In the genomic region with DNA sequence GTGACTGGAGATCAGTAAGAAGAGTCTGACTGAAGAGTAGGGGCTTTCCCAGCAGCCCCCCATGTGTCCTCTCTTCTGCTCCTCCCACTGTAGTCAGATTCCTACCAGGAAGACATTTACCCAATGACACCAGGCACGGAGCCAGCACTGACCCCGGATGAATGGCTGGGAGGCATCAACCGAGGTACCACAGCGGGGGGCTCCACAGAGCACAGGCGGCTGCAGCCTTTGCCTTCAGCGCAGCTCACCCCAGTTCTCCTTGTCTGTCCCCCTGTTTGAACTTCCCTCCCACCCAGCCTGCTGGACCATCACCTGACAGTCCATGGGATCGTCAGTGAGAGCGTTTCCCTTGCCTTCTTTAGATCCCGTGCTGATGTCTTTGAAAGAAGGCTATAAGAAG, we compare ENCODE assay signal across 25 cellular contexts.
"Had no signal": no experiment of that assay in that cellular context is flagged by ENCODE, and none has a peak within 500 bp of the region (broad histone marks: within the 10 kb centered on the region; RNA-seq: fewer than 3 reads in every experiment).

No MANE protein-coding gene starts in this region.

- DNase-seq: colonic mucosa; cortex of kidney; effector CD8-positive, alpha-beta T cell; effector memory CD8-positive, alpha-beta T cell; endodermal cell; heart left ventricle; hypothalamus; immature natural killer cell; islet precursor cell; kidney; kidney glomerular epithelial cell; left colon; left ventricle myocardium inferior; lower lobe of right lung; mesenchymal stem cell; midbrain had no signal

- H3K4me3 Mint-ChIP-seq: dendritic cell treated with granulocyte-macrophage colony-stimulating factor and Interleukin-4, amounts not matched to agents 40 ng/mL and 50 ng/mL, for 4 days; effector memory CD8-positive, alpha-beta T cell; endodermal cell; immature natural killer cell had no signal

- H3K9me3 Mint-ChIP-seq: dendritic cell treated with granulocyte-macrophage colony-stimulating factor and Interleukin-4, amounts not matched to agents 40 ng/mL and 50 ng/mL, for 4 days; effector memory CD8-positive, alpha-beta T cell had no signal

- H3K4me1 Mint-ChIP-seq: immature natural killer cell had no signal

- H3K9me3 ChIP-seq: colonic mucosa, esophagus muscularis mucosa, gastroesophageal sphincter, heart left ventricle, left ventricle myocardium inferior, lower lobe of right lung had no signal

- ATAC-seq: effector memory CD8-positive, alpha-beta T cell; gastroesophageal sphincter; heart left ventricle; left colon; left lobe of liver; lower lobe of right lung had no signal

- H3K36me3 Mint-ChIP-seq: immature natural killer cell had no signal

- H3K27ac ChIP-seq: colonic mucosa, esophagus muscularis mucosa, foreskin keratinocyte, gastroesophageal sphincter, heart left ventricle, hepatocyte, left ventricle myocardium inferior, lower lobe of right lung had no signal

- H3K27me3 ChIP-seq: colonic mucosa, gastroesophageal sphincter, heart left ventricle, hepatocyte had no signal

- H3K27ac Mint-ChIP-seq: dendritic cell treated with granulocyte-macrophage colony-stimulating factor and Interleukin-4, amounts not matched to agents 40 ng/mL and 50 ng/mL, for 4 days; effector memory CD8-positive, alpha-beta T cell; endodermal cell; immature natural killer cell had no signal

- H2AFZ ChIP-seq: hepatocyte had no signal

- H3K4me3 ChIP-seq: colonic mucosa, esophagus muscularis mucosa, gastroesophageal sphincter, heart left ventricle, hepatocyte, left ventricle myocardium inferior, lower lobe of right lung had no signal

- FAIRE-seq: endometrium, endothelial cell of umbilical vein, frontal cortex, kidney had no signal

- H3K4me2 ChIP-seq: hepatocyte had no signal

- H3K4me1 ChIP-seq: colonic mucosa, esophagus muscularis mucosa, foreskin keratinocyte, gastroesophageal sphincter, heart left ventricle, left ventricle myocardium inferior, lower lobe of right lung had no signal

- H3K79me2 ChIP-seq: hepatocyte had no signal

- H3K36me3 ChIP-seq: colonic mucosa, lower lobe of right lung had no signal
